ENCODE assay signal across 13 cellular contexts in the genomic region with DNA sequence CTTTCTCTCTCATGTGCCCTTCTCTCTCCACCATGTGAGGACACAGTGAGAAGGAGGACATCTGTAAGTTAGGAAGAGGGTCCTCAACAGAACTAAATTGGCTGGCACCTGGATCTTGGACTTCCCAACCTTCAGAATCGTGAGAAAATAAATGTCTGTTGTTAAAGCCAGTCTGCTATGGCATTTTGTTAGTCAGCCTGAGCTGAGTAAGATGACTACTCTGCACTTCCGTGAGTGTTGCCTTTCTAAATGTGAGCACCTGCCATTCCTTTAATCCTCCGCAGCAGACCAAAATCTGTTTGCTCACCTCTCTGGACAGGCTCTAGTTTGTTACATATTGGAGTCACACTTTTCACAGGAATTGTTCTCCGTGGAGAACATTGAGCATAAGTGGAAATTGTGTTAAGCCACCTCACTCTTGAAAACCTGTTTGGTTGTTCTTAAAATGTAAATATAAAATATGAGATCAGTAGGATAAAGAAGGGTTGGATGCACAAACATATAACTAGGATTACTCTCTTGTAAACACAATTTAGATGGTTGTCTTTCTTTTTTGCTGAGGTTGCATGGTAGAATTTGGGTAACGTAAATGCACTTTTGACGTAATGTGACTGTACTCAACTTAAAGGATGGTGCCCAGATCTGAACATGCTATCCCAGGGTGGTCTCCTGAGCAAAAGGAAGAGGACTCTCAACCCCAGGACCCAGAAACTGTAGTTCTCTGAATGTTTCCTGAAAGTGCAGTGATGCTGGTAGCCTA.
DNase-seq lines count a peak whose midpoint lies in the region; ATAC-seq, FAIRE-seq and TF ChIP-seq lines count a peak whose summit lies in the region.
"Had no signal": no experiment of that assay in that cellular context is flagged by ENCODE, and none has a peak within 500 bp of the region (broad histone marks: within the 10 kb centered on the region; RNA-seq: fewer than 3 reads in every experiment).

No MANE protein-coding gene starts in this region.

- H2BK120ac ChIP-seq in IMR-90 (ENCODE audit: low read depth, low read length) (no peak overlapping the region), H1 (replicated peaks; ENCODE audit: low read depth, low read length) (no peak overlapping the region)

- H3K36me3 ChIP-seq in IMR-90 (ENCODE audit: control insufficient read depth, insufficient read depth, low read length) (no peaks in the 10 kb centered on the region), OCI-LY3 (replicated peaks; ENCODE audit: low read depth, low read length) (no peaks in the 10 kb centered on the region), H1 (ENCODE audit: control insufficient read depth in 2 of 4, insufficient read depth in 4 of 4, low read length in 3 of 4) (no peaks in the 10 kb centered on the region), upper lobe of right lung (no peaks in the 10 kb centered on the region)
- H3K36me3 ChIP-seq: HAP-1 had no signal

- H3K9me1 ChIP-seq in IMR-90 (ENCODE audit: insufficient read depth, low read length), result peaks cover 13% of the 10 kb centered on the region

- H2BK15ac ChIP-seq in IMR-90 (ENCODE audit: low read depth, low read length) (no peak overlapping the region), H1 (ENCODE audit: low read length) (no peak overlapping the region)

- dilution Hi-C loops in IMR-90 (cut with HindIII; ENCODE audit: low sequenced_read_pairs, unreplicated experiment), result loop anchor here (25.0 kb wide), 1 partner anchor 413 kb away; a partner anchor contains a TSS

- H3K27me3 ChIP-seq in IMR-90 (ENCODE audit: control insufficient read depth, insufficient read depth, low read length) (no peaks in the 10 kb centered on the region; the same call in 1 of the 2 replicates), OCI-LY3 (ENCODE audit: low read depth, low read length) (no peaks in the 10 kb centered on the region), H1 (replicated peaks in 1 of 4; ENCODE audit: control insufficient read depth in 3 of 4, extremely low read depth in 1 of 4, insufficient read depth in 3 of 4, low read length in 3 of 4) (peaks cover 0 to 1% (median 0%) of the 10 kb centered on the region in 4 experiments; a peak in 2 of 7 replicates), upper lobe of right lung (no peaks in the 10 kb centered on the region)

- H4K20me1 ChIP-seq in IMR-90 (ENCODE audit: insufficient read depth, low read length), result no peaks in the 10 kb centered on the region
- H4K20me1 ChIP-seq in OCI-LY3 (ENCODE audit: insufficient read depth, low read length), result no peaks in the 10 kb centered on the region
- no peaks in the 10 kb centered on the region for H4K20me1 ChIP-seq in H1 (replicated peaks in 1 of 2; ENCODE audit: control insufficient read depth in 1 of 2, insufficient read depth in 2 of 2, low read length in 2 of 2)

- H3K56ac ChIP-seq in IMR-90 (ENCODE audit: extremely low read depth, insufficient read depth, low read length), result no peak overlapping the region
- no peak overlapping the region for H3K56ac ChIP-seq in H1 (replicated peaks; ENCODE audit: insufficient read length, low read depth, low read length)

- 100% methylated on average over 2 of the region's 6 CpGs; no CpG with 5 or more reads in 1 of the 2 experiments for WGBS in IMR-90 (ENCODE audit: extremely low coverage in 2 of 2, insufficient read length in 1 of 2), 2 experiments
- WGBS in H1 (ENCODE audit: extremely low coverage in 1 of 2, insufficient coverage in 1 of 2, insufficient read length in 1 of 2, insufficient replicate concordance in 2 of 2, low coverage in 1 of 2, low lambda C conversion rate in 2 of 2, missing lambda C conversion rate in 1 of 2), 2 experiments, result 92% methylated on average over 6 of the region's 6 CpGs; no CpG with 5 or more reads in 1 of the 2 experiments

- intact Hi-C loops in IMR-90 (cut with micrococcal nuclease) (no loop called here), upper lobe of right lung (cut with DNase I) (no loop called here)

- H3K27ac ChIP-seq in IMR-90 (ENCODE audit: insufficient read depth, low read length) (no peak overlapping the region), OCI-LY3 (ENCODE audit: low read length) (peak overlapping the region; percentile 58), H1 (ENCODE audit: low read depth, low read length) (no peak overlapping the region), upper lobe of right lung (no peak overlapping the region)

- H3K79me1 ChIP-seq in IMR-90 (ENCODE audit: low read depth in 1 of 2, low read length in 2 of 2), result no peaks in the 10 kb centered on the region
- no peaks in the 10 kb centered on the region; the same call in 1 of the 2 replicates for H3K79me1 ChIP-seq in H1 (ENCODE audit: low read depth, low read length)

- H3K4me2 ChIP-seq in IMR-90 (ENCODE audit: low read depth, low read length) (no peak overlapping the region), OCI-LY3 (ENCODE audit: low read length) (peak overlapping the region; percentile 54), H1 (ENCODE audit: insufficient read depth in 1 of 2, low read depth in 2 of 2, low read length in 2 of 2) (no peak overlapping the region)

- H2AFZ ChIP-seq in IMR-90 (replicated peaks; ENCODE audit: low read length, poor library complexity) (no peak overlapping the region), OCI-LY3 (ENCODE audit: low read depth, low read length) (peak overlapping the region; percentile 41), H1 (ENCODE audit: low read length) (no peak overlapping the region)

- H3K4me1 ChIP-seq in IMR-90 (ENCODE audit: control insufficient read depth, insufficient read depth, low read length) (peaks cover 17% of the 10 kb centered on the region), OCI-LY3 (ENCODE audit: low read length) (peaks cover 84% of the 10 kb centered on the region), H1 (replicated peaks in 1 of 4; ENCODE audit: control insufficient read depth in 3 of 4, insufficient read depth in 4 of 4, low read length in 3 of 4) (no peaks in the 10 kb centered on the region), upper lobe of right lung (no peaks in the 10 kb centered on the region)
- H3K4me1 ChIP-seq: HAP-1 had no signal

- TF ChIP-seq POLR2A in IMR-90 (IDR thresholded peaks at IDR 0.05; ENCODE audit: low read depth, low read length) (no peak), H1 (IDR thresholded peaks at IDR 0.05; ENCODE audit: control extremely low read depth in 1 of 2, low read depth in 2 of 2, low read length in 2 of 2) (no peak)

- no peak overlapping the region for H2BK12ac ChIP-seq in H1 (ENCODE audit: low read depth, low read length)

- no TSS peak for BruUV-seq in IMR-90 (replicated peaks; lab: Mats Ljungman, UMichigan)

- ATAC-seq in IMR-90 (ENCODE audit: low read depth) (no peak), upper lobe of right lung (peak; percentile 33), HG03108 (IDR thresholded peaks at IDR 0.05; ENCODE audit: unreplicated experiment) (no peak), HG02970 (IDR thresholded peaks at IDR 0.05; ENCODE audit: low FRiP score, unreplicated experiment) (no peak), HG03439 (IDR thresholded peaks at IDR 0.05; ENCODE audit: unreplicated experiment) (no peak)
- ATAC-seq: CD8-positive, alpha-beta T cell had no signal

- no peak for DNase-seq in IMR-90
- no peak for DNase-seq in H1 (ENCODE audit: low read depth in 1 of 2, low spot score in 2 of 2)
- no peak for DNase-seq in upper lobe of right lung
- DNase-seq: CD8-positive, alpha-beta T cell; COR-L47; DND-41; GDM1; GOT3 had no signal

- H3K18ac ChIP-seq in IMR-90 (ENCODE audit: low read depth, low read length) (no peak overlapping the region), H1 (ENCODE audit: extremely low read depth, low read length) (no peak overlapping the region)

- H3K14ac ChIP-seq in IMR-90 (replicated peaks; ENCODE audit: low read depth, low read length), result no peak overlapping the region
- H3K14ac ChIP-seq in H1 (ENCODE audit: insufficient read length), result no peak overlapping the region

- TF ChIP-seq CTCF in IMR-90 (conservative IDR thresholded peaks at IDR 0.05; ENCODE audit: low read depth, low read length) (no peak), OCI-LY3 (IDR thresholded peaks at IDR 0.05; ENCODE audit: low read depth, low read length) (no peak), H1 (IDR thresholded peaks at IDR 0.05; ENCODE audit: control extremely low read depth in 1 of 3, insufficient read depth in 1 of 3, low read depth in 1 of 3, low read length in 3 of 3) (no peak), upper lobe of right lung (IDR thresholded peaks at IDR 0.05) (no peak)

- no peaks in the 10 kb centered on the region for H3K23me2 ChIP-seq in H1 (ENCODE audit: low read depth, low read length)

- H2AK9ac ChIP-seq in IMR-90 (replicated peaks; ENCODE audit: low read depth, low read length, poor library complexity), result no peak overlapping the region

- H3K79me2 ChIP-seq in OCI-LY3 (ENCODE audit: low read length) (no peaks in the 10 kb centered on the region), H1 (ENCODE audit: control insufficient read depth in 1 of 2, insufficient read depth in 2 of 2, low read length in 2 of 2) (no peaks in the 10 kb centered on the region)

- H2BK20ac ChIP-seq in IMR-90 (ENCODE audit: low read depth, low read length), result no peak overlapping the region
- no peak overlapping the region for H2BK20ac ChIP-seq in H1 (ENCODE audit: low read length)

- H2BK5ac ChIP-seq in IMR-90 (ENCODE audit: low read depth, low read length, poor library complexity, severe bottlenecking), result no peak overlapping the region
- H2BK5ac ChIP-seq in H1 (ENCODE audit: low read depth, low read length), result no peak overlapping the region

- H2AK5ac ChIP-seq in IMR-90 (ENCODE audit: low read depth, low read length), result no peak overlapping the region
- no peak overlapping the region for H2AK5ac ChIP-seq in H1 (ENCODE audit: low read depth, low read length)

- H4K8ac ChIP-seq in IMR-90 (ENCODE audit: low read depth in 2 of 2, low read length in 2 of 2), result no peak overlapping the region
- no peak overlapping the region for H4K8ac ChIP-seq in H1 (ENCODE audit: extremely low read depth, insufficient read depth, low read length)

- H4K5ac ChIP-seq in IMR-90 (ENCODE audit: low read depth, low read length) (no peak overlapping the region), H1 (ENCODE audit: insufficient read length, low read depth, low read length) (no peak overlapping the region)

- no peak for TF ChIP-seq EP300 in H1 (IDR thresholded peaks at IDR 0.05; ENCODE audit: borderline replicate concordance in 1 of 2, low read depth in 2 of 2, low read length in 2 of 2)

- POLR2A ChIA-PET in IMR-90 (lab: Charles Lee; ENCODE audit: unreplicated experiment), result interaction anchor here (0.7 kb wide), 1 partner anchor 111 kb away, joined by 14 read pairs; no protein-coding TSS in a partner anchor
- POLR2A ChIA-PET in H1 (lab: Charles Lee; ENCODE audit: partially characterized antibody), result no interaction called here

- H3K9me3 ChIP-seq in IMR-90 (ENCODE audit: control insufficient read depth, insufficient read depth, low read length) (no peaks in the 10 kb centered on the region), OCI-LY3 (ENCODE audit: insufficient read depth, low read length) (no peaks in the 10 kb centered on the region), H1 (ENCODE audit: insufficient read depth in 2 of 2, low read depth in 1 of 2, low read length in 1 of 2) (no peaks in the 10 kb centered on the region), upper lobe of right lung (no peaks in the 10 kb centered on the region)
- H3K9me3 ChIP-seq: HAP-1 had no signal

- H3K4me3 ChIP-seq in IMR-90 (ENCODE audit: insufficient read depth, low read depth, low read length) (no peak overlapping the region), OCI-LY3 (ENCODE audit: low read length) (peak overlapping the region; percentile 42), H1 (ENCODE audit: extremely low read depth in 1 of 4, insufficient read depth in 2 of 4, low read depth in 3 of 4, low read length in 4 of 4) (no peak overlapping the region), upper lobe of right lung (no peak overlapping the region)
- H3K4me3 ChIP-seq: HAP-1 had no signal

- TF ChIP-seq RAD21 in IMR-90 (IDR thresholded peaks at IDR 0.05; ENCODE audit: low read length) (no peak), H1 (IDR thresholded peaks at IDR 0.05 in 1 of 2, conservative IDR thresholded peaks at IDR 0.05 in 1 of 2; ENCODE audit: low read depth in 2 of 2, low read length in 2 of 2) (no peak)

- no peak overlapping the region for H3K23ac ChIP-seq in IMR-90 (ENCODE audit: low read depth, low read length)
- H3K23ac ChIP-seq in H1 (ENCODE audit: insufficient read length), result no peak overlapping the region

- H3K4ac ChIP-seq in IMR-90 (ENCODE audit: low read depth, low read length) (no peak overlapping the region), H1 (replicated peaks; ENCODE audit: insufficient read length, low read depth, low read length) (no peak overlapping the region)

- H4K91ac ChIP-seq in IMR-90 (ENCODE audit: insufficient read depth, low read depth, low read length) (no peak overlapping the region), H1 (replicated peaks; ENCODE audit: insufficient read length, low read length) (no peak overlapping the region)

- CTCF ChIA-PET in IMR-90 (lab: Yijun Ruan, JAX), result no interaction called here
- CTCF ChIA-PET in H1 (lab: Charles Lee; ENCODE audit: partially characterized antibody), result interaction anchor here (0.7 to 3.3 kb wide), 3 partner anchors 12 to 415 kb away, joined by 3 to 13 read pairs (median 13); no protein-coding TSS in a partner anchor

- in situ Hi-C loops in IMR-90 (cut with MboI; ENCODE audit: low sequenced_read_pairs), result loop anchor here (5.0 kb wide), 1 partner anchor 413 kb away; no protein-coding TSS in a partner anchor

- H3K9ac ChIP-seq in IMR-90 (ENCODE audit: low read depth, low read length) (no peak overlapping the region), OCI-LY3 (ENCODE audit: low read length) (peak overlapping the region; percentile 16; the same call in 1 of the 2 replicates), H1 (replicated peaks in 1 of 4; ENCODE audit: extremely low read depth in 1 of 4, low read depth in 3 of 4, low read length in 3 of 4) (no peak overlapping the region)

- no peak for FAIRE-seq in H1 (lab: Jason Lieb, UNC)
